ENCODE assay signal across 24 cellular contexts in the genomic region with DNA sequence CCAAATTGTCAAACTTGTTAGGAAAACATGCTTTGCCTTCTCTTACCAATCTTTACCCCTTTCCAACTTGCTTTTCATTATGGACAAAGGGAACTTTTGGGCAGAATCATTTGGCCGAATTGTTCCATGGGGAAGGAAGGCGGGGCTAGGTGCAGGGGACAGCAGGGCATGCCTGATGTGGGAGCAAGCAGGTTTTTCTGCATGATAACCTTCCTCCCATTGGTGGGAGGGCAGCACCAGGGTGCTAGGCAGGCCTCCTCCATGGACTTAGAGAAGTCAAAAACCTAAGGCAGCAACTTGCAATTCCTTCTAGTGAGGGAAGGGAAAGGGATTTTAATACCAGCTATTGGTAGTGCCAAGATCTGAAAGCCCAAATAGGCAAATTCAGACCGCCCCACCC.
"Had no signal": no experiment of that assay in that cellular context is flagged by ENCODE, and none has a peak within 500 bp of the region (broad histone marks: within the 10 kb centered on the region; RNA-seq: fewer than 3 reads in every experiment).

No MANE protein-coding gene starts in this region.

- H3K27me3 ChIP-seq: ascending aorta, body of pancreas, MG63 had no signal

- DNase-seq: activated B cell treated with CpG ODN at 0.5 μM for 24 hours; activated CD4-positive, alpha-beta memory T cell treated with anti-CD3 and anti-CD28 coated beads for 36 hours; activated CD4-positive, alpha-beta T cell treated with anti-CD3 and anti-CD28 coated beads, Interleukin-2, amount 10 ng/mL, durations not matched to agents 7 days and 5 days; activated CD8-positive, alpha-beta memory T cell treated with anti-CD3 and anti-CD28 coated beads for 24 hours; activated effector memory CD4-positive, alpha-beta T cell treated with anti-CD3 and anti-CD28 coated beads, Interleukin-2, amount 50 U/mL, for 16 hours; activated naive CD4-positive, alpha-beta T cell treated with Interleukin-2 at 50 U/mL for 16 hours; activated naive CD8-positive, alpha-beta T cell treated with anti-CD3 and anti-CD28 coated beads, Interleukin-2, amount 50 U/mL, for 24 hours; activated T-cell treated with anti-CD3 and anti-CD28 coated beads, Interleukin-2, amount 50 U/mL, for 4 hours; amniotic stem cell; body of pancreas; central memory CD4-positive, alpha-beta T cell; KG1; MG63; NCI-H1105; NCI-H1436; NCI-H1694 treated with DMSO at 0.1 percent for 48 hours; NCI-H2029 treated with DMSO at 0.1 percent for 48 hours; NCI-H345; NCI-H510A; NCI-H69; PC-3; SHP77 treated with DMSO at 0.1 percent for 48 hours had no signal

- ATAC-seq: activated naive CD4-positive, alpha-beta T cell treated with anti-CD3 and anti-CD28 coated beads, Interleukin-2, amount 50 U/mL, for 72 hours; activated naive CD8-positive, alpha-beta T cell treated with anti-CD3 and anti-CD28 coated beads, Interleukin-2, amount 50 U/mL, for 24 hours; activated T-cell treated with anti-CD3 and anti-CD28 coated beads, Interleukin-2, amount 50 U/mL, for 4 hours; body of pancreas; PC-3 had no signal

- H3K27ac ChIP-seq: ascending aorta, body of pancreas had no signal

- H3K4me3 ChIP-seq: ascending aorta, body of pancreas, MG63 had no signal

- H3K9me3 ChIP-seq: ascending aorta, body of pancreas, MG63 had no signal

- H3K4me1 ChIP-seq: ascending aorta, body of pancreas had no signal

- H3K36me3 ChIP-seq: ascending aorta, MG63 had no signal
